In genomic region chr12:83067981-83068380, GRCh38 we compare ENCODE assay signal across 18 cellular contexts.
"Had no signal": no experiment of that assay in that cellular context is flagged by ENCODE, and none has a peak within 500 bp of the region (broad histone marks: within the 10 kb centered on the region; RNA-seq: fewer than 3 reads in every experiment).

No MANE protein-coding gene starts in this region.

- ATAC-seq: left cardiac atrium, mucosa of descending colon had no signal

- DNase-seq: activated CD4-positive, alpha-beta memory T cell treated with anti-CD3 and anti-CD28 coated beads, Interleukin-2, amount 10 ng/mL, durations not matched to agents 7 days and 5 days; activated CD4-positive, alpha-beta T cell treated with anti-CD3 and anti-CD28 coated beads for 48 hours; activated CD4-positive, CD25-positive, alpha-beta regulatory T cell; activated naive CD4-positive, alpha-beta T cell treated with anti-CD3 and anti-CD28 coated beads for 36 hours; activated T-cell treated with anti-CD3 and anti-CD28 coated beads, Interleukin-2, amount 50 U/mL, for 24 hours; caudate nucleus; endodermal cell; foreskin fibroblast; glutamatergic neuron; hippocampal formation; left cardiac atrium; mesenchymal stem cell; mucosa of descending colon; naive B cell; stimulated activated CD4-positive, alpha-beta T cell treated with anti-CD3 and anti-CD28 coated beads, Interleukin-12 subunit alpha, Interleukin-12 subunit beta, amount 100 ng/mL, for 4 hours; stimulated activated CD4-positive, alpha-beta T cell treated with anti-CD3 and anti-CD28 coated beads, Interleukin-1b, Interleukin-23, amount 100 ng/mL, for 48 hours; stimulated activated naive CD4-positive, alpha-beta T cell treated with Interleukin-2 at 50 U/mL for 16 hours; thyroid gland had no signal
